14 cellular contexts compared by ENCODE assay signal in genomic region chr15:91970142-91970541, GRCh38.
DNase-seq lines count a peak whose midpoint lies in the region; TF ChIP-seq lines count a peak whose summit lies in the region.
"Had no signal": no experiment of that assay in that cellular context is flagged by ENCODE, and none has a peak within 500 bp of the region (broad histone marks: within the 10 kb centered on the region; RNA-seq: fewer than 3 reads in every experiment).

No MANE protein-coding gene starts in this region.

- no peaks in the 10 kb centered on the region for H3K27me3 ChIP-seq in adipocyte (replicated peaks; ENCODE audit: control insufficient read depth, insufficient read depth, low read length)
- no peaks in the 10 kb centered on the region for H3K27me3 ChIP-seq in osteoblast (ENCODE audit: insufficient read depth, low read length)
- H3K27me3 ChIP-seq in hepatocyte: no peaks in the 10 kb centered on the region
- no peaks in the 10 kb centered on the region for H3K27me3 ChIP-seq in suprapubic skin
- H3K27me3 ChIP-seq in effector memory CD4-positive, alpha-beta T cell (replicated peaks; ENCODE audit: control insufficient read depth, insufficient read depth, low read length, poor library complexity, severe bottlenecking): no peaks in the 10 kb centered on the region
- H3K27me3 ChIP-seq: testis had no signal

- H3K4me3 ChIP-seq in adipocyte (ENCODE audit: low read length) (peak overlapping the region; percentile 3), osteoblast (ENCODE audit: insufficient read depth, low read length) (no peak overlapping the region), hepatocyte (no peak overlapping the region), suprapubic skin (no peak overlapping the region)
- no peak overlapping the region for H3K4me3 ChIP-seq in effector memory CD4-positive, alpha-beta T cell (ENCODE audit: insufficient read depth, low read depth, low read length, poor library complexity, severe bottlenecking)
- H3K4me3 ChIP-seq: body of pancreas, testis had no signal

- H4K20me1 ChIP-seq in osteoblast (ENCODE audit: insufficient read depth, low read length): peaks cover 10% of the 10 kb centered on the region
- no peaks in the 10 kb centered on the region for H4K20me1 ChIP-seq in hepatocyte (ENCODE audit: insufficient read depth, poor library complexity, severe bottlenecking)

- H3K9ac ChIP-seq in adipocyte (ENCODE audit: low read length): peak overlapping the region; percentile 30
- H3K9ac ChIP-seq: parathyroid adenoma had no signal

- H3K36me3 ChIP-seq in adipocyte (ENCODE audit: control insufficient read depth, insufficient read depth, low read length, severe bottlenecking) (no peaks in the 10 kb centered on the region), osteoblast (ENCODE audit: insufficient read depth, low read length) (no peaks in the 10 kb centered on the region), hepatocyte (replicated peaks; ENCODE audit: insufficient read depth, low read depth) (no peaks in the 10 kb centered on the region), suprapubic skin (no peaks in the 10 kb centered on the region)
- no peaks in the 10 kb centered on the region for H3K36me3 ChIP-seq in effector memory CD4-positive, alpha-beta T cell (ENCODE audit: control insufficient read depth, insufficient read depth, low read length)

- intact Hi-C loops in head of caudate nucleus (cut with DNase I): loop anchor here (10.0 kb wide), 1 partner anchor 105 kb away; no protein-coding TSS in a partner anchor

- no peak for TF ChIP-seq EP300 in suprapubic skin (IDR thresholded peaks at IDR 0.05)

- H2AFZ ChIP-seq in osteoblast (ENCODE audit: low read length) (peak overlapping the region; percentile 18), hepatocyte (no peak overlapping the region)
- H2AFZ ChIP-seq: parathyroid adenoma had no signal

- no peaks in the 10 kb centered on the region for H3K9me2 ChIP-seq in hepatocyte (replicated peaks; ENCODE audit: insufficient read depth)

- DNase-seq in AG09319 (ENCODE audit: extremely low read depth, low read depth) (peak; percentile 56), adipocyte (ENCODE audit: low read depth) (peak; percentile 90), head of caudate nucleus (peak; percentile 25 to 89 (median 72)), osteoblast (ENCODE audit: insufficient read length, low spot score, missing footprints) (no peak), hepatocyte (ENCODE audit: low spot score) (no peak), suprapubic skin (ENCODE audit: low spot score in 2 of 2) (no peak), COLO668 (lab: John Stamatoyannopoulos, UW; ENCODE audit: unreplicated experiment) (no peak)
- DNase-seq in effector memory CD4-positive, alpha-beta T cell: no peak
- DNase-seq: ACHN, activated T-cell treated with anti-CD3 and anti-CD28 coated beads for 4 hours, body of pancreas, testis had no signal

- H3K9me3 ChIP-seq in adipocyte (ENCODE audit: control insufficient read depth, low read length): no peaks in the 10 kb centered on the region
- no peaks in the 10 kb centered on the region for H3K9me3 ChIP-seq in osteoblast (ENCODE audit: low read depth, low read length)
- no peaks in the 10 kb centered on the region for H3K9me3 ChIP-seq in hepatocyte (ENCODE audit: low read depth)
- H3K9me3 ChIP-seq in suprapubic skin: no peaks in the 10 kb centered on the region
- no peaks in the 10 kb centered on the region for H3K9me3 ChIP-seq in effector memory CD4-positive, alpha-beta T cell (ENCODE audit: control insufficient read depth, low read length)
- H3K9me3 ChIP-seq: body of pancreas, testis had no signal

- H3K27ac ChIP-seq in osteoblast (ENCODE audit: low read depth, low read length): peak overlapping the region; percentile 18
- no peak overlapping the region for H3K27ac ChIP-seq in hepatocyte
- no peak overlapping the region for H3K27ac ChIP-seq in suprapubic skin
- no peak overlapping the region for H3K27ac ChIP-seq in effector memory CD4-positive, alpha-beta T cell (ENCODE audit: insufficient read depth, low read length, poor library complexity, severe bottlenecking)
- H3K27ac ChIP-seq: body of pancreas, parathyroid adenoma, testis, VCaP had no signal

- peaks cover 13% of the 10 kb centered on the region for H3K79me2 ChIP-seq in osteoblast (ENCODE audit: insufficient read depth, low read length)
- no peaks in the 10 kb centered on the region for H3K79me2 ChIP-seq in hepatocyte

- H3K4me1 ChIP-seq in adipocyte (ENCODE audit: control insufficient read depth, insufficient read depth, low read length) (peaks cover 40% of the 10 kb centered on the region), osteoblast (ENCODE audit: insufficient read depth, low read length) (peaks cover 27% of the 10 kb centered on the region), hepatocyte (ENCODE audit: insufficient read depth) (no peaks in the 10 kb centered on the region), suprapubic skin (peaks cover 49% of the 10 kb centered on the region)
- no peaks in the 10 kb centered on the region for H3K4me1 ChIP-seq in effector memory CD4-positive, alpha-beta T cell (ENCODE audit: control insufficient read depth, insufficient read depth, low read length, poor library complexity, severe bottlenecking)
- H3K4me1 ChIP-seq: parathyroid adenoma had no signal

- no peak for TF ChIP-seq POLR2A in suprapubic skin (IDR thresholded peaks at IDR 0.05)

- 84% methylated on average over 7 of the region's 7 CpGs for WGBS in hepatocyte (ENCODE audit: low lambda C conversion rate, missing lambda C conversion rate)
- WGBS in suprapubic skin: 18% methylated on average over 7 of the region's 7 CpGs

- peak overlapping the region; percentile 19 for H3K4me2 ChIP-seq in osteoblast (ENCODE audit: insufficient read depth, low read length)
- H3K4me2 ChIP-seq in hepatocyte: no peak overlapping the region

- TF ChIP-seq CTCF in AG09319 (IDR thresholded peaks at IDR 0.05; ENCODE audit: low read depth, low read length) (no peak), osteoblast (IDR thresholded peaks at IDR 0.05; ENCODE audit: extremely low read depth, low read depth, low read length) (no peak), hepatocyte (IDR thresholded peaks at IDR 0.05; ENCODE audit: poor library complexity) (no peak), suprapubic skin (IDR thresholded peaks at IDR 0.05) (no peak)

Comparison
In these comparisons a context has a peak if more than half of its experiments do, and no peak if none do; other contexts are left out.
1. DNase-seq: peak in AG09319 (single experiment), adipocyte (single experiment) and head of caudate nucleus (42 of 42); none in osteoblast (single experiment), hepatocyte (single experiment), suprapubic skin (0 of 2), effector memory CD4-positive, alpha-beta T cell (0 of 3) and COLO668 (single experiment).